ENCODE assay signal across 3 cellular contexts in genomic region chr3:115741650-115742049, GRCh38.
"Had no signal": no experiment of that assay in that cellular context is flagged by ENCODE, and none has a peak within 500 bp of the region (broad histone marks: within the 10 kb centered on the region; RNA-seq: fewer than 3 reads in every experiment).

No MANE protein-coding gene starts in this region.

- H3K27ac Mint-ChIP-seq: IgD-negative memory B cell had no signal

- DNase-seq: IMR-90, KBM-7 had no signal

- H3K4me1 Mint-ChIP-seq: IgD-negative memory B cell had no signal

- H3K4me3 Mint-ChIP-seq: IgD-negative memory B cell had no signal

- H3K36me3 Mint-ChIP-seq: IgD-negative memory B cell had no signal
